In genomic region chr15:76905013-76905839, GRCh38 we compare ENCODE assay signal across 8 cellular contexts.
DNase-seq lines count a peak whose midpoint lies in the region; TF ChIP-seq lines count a peak whose summit lies in the region.

TSS of gene SCAPER (minus strand) at chr15:76905340. CDS start at chr15:76883817, 21,523 bp downstream.

- DNase-seq in GM03348 (ENCODE audit: low spot score) (peak; percentile 97), MV-4-11 (lab: John Stamatoyannopoulos, UW) (peak; percentile 79), SK-N-MC (ENCODE audit: low read depth, low spot score) (no peak), globus pallidus (ENCODE audit: low spot score) (peak; percentile 94), nucleus accumbens (lab: John Stamatoyannopoulos, UW) (peak; percentile 53 to 95 (median 90)), superior temporal gyrus (ENCODE audit: extremely low spot score) (peak; percentile 94)
- peak; percentile 93 for DNase-seq in activated naive CD4-positive, alpha-beta T cell treated with anti-CD3 and anti-CD28 coated beads, Interleukin-2, amount 10 ng/mL, durations not matched to agents 7 days and 5 days

- H3K36me3 Mint-ChIP-seq in activated naive CD4-positive, alpha-beta T cell treated with anti-CD3 and anti-CD28 coated beads, Interleukin-2, amount 10 ng/mL, durations not matched to agents 7 days and 5 days = peaks cover 3% of the 10 kb centered on the region

- peaks cover 3% of the 10 kb centered on the region for H3K9me3 Mint-ChIP-seq in activated naive CD4-positive, alpha-beta T cell treated with anti-CD3 and anti-CD28 coated beads, Interleukin-2, amount 10 ng/mL, durations not matched to agents 7 days and 5 days

- H3K4me3 ChIP-seq in HEK293 (ENCODE audit: low read depth, low read length) (peak within 1 kb of the TSS; percentile 99), SK-N-MC (peak within 1 kb of the TSS; percentile 92)

- H3K27ac ChIP-seq in HEK293 (ENCODE audit: extremely low read depth, low read depth, low read length) = peak within 1 kb of the TSS; percentile 87
- H3K27ac ChIP-seq in SK-N-MC = peak within 1 kb of the TSS; percentile 47; the same call in 1 of the 2 replicates

- H3K36me3 ChIP-seq in HEK293 (ENCODE audit: control insufficient read depth in 2 of 2, insufficient read depth in 1 of 2, low read length in 2 of 2) = no peaks in the 10 kb centered on the region; a peak in 1 of 3 replicates
- no peaks in the 10 kb centered on the region for H3K36me3 ChIP-seq in SK-N-MC (ENCODE audit: insufficient read depth, low read length)

- peaks cover 4% of the 10 kb centered on the region; the same call in 1 of the 2 replicates for H3K4me1 ChIP-seq in HEK293 (ENCODE audit: control insufficient read depth, insufficient read depth, low read length)

- TF ChIP-seq CTCF in HEK293 (tag by site-specific recombination; IDR thresholded peaks at IDR 0.05) = peak; percentile 68

- peak within 1 kb of the TSS; percentile 89 for H3K4me3 Mint-ChIP-seq in activated naive CD4-positive, alpha-beta T cell treated with anti-CD3 and anti-CD28 coated beads, Interleukin-2, amount 10 ng/mL, durations not matched to agents 7 days and 5 days

- peaks cover 7% of the 10 kb centered on the region for H3K27me3 Mint-ChIP-seq in activated naive CD4-positive, alpha-beta T cell treated with anti-CD3 and anti-CD28 coated beads, Interleukin-2, amount 10 ng/mL, durations not matched to agents 7 days and 5 days

- no peaks in the 10 kb centered on the region for H3K9me3 ChIP-seq in HEK293 (ENCODE audit: control insufficient read depth, insufficient read depth, low read depth, low read length)
- H3K9me3 ChIP-seq in SK-N-MC (ENCODE audit: low read depth, low read length) = no peaks in the 10 kb centered on the region

- CTCF ChIA-PET in HEK293 (lab: Yijun Ruan, JAX) = interaction anchor here (0.7 to 1.7 kb wide), 6 partner anchors 11 to 129 kb away, joined by 3 to 6 read pairs (median 4); no protein-coding TSS in a partner anchor
- CTCF ChIA-PET in activated naive CD4-positive, alpha-beta T cell treated with anti-CD3 and anti-CD28 coated beads, Interleukin-2, amount 10 ng/mL, durations not matched to agents 7 days and 5 days (lab: Charles Lee) = interaction anchor here (1.0 to 1.8 kb wide), 2 partner anchors 68 to 69 kb away, joined by 4 to 6 read pairs; no protein-coding TSS in a partner anchor

- peak within 1 kb of the TSS; percentile 91 for H3K27ac Mint-ChIP-seq in activated naive CD4-positive, alpha-beta T cell treated with anti-CD3 and anti-CD28 coated beads, Interleukin-2, amount 10 ng/mL, durations not matched to agents 7 days and 5 days

- H3K4me1 Mint-ChIP-seq in activated naive CD4-positive, alpha-beta T cell treated with anti-CD3 and anti-CD28 coated beads, Interleukin-2, amount 10 ng/mL, durations not matched to agents 7 days and 5 days = peaks cover 37% of the 10 kb centered on the region

- POLR2A ChIA-PET in HEK293 (lab: Yijun Ruan, JAX) = interaction anchor here (2.8 kb wide), 1 partner anchor 26 kb away, joined by 16 read pairs; the partner anchor contains the start of gene RCN2

- peak within 1 kb of the TSS; percentile 60 for H3K9ac ChIP-seq in SK-N-MC (ENCODE audit: insufficient read length)

TF ChIP-seq in HEK293, 187 proteins besides CTCF, POLR2A, EP300 and RAD21 (continues in another document):
- peak; percentile 26 for TF ChIP-seq ZFHX2 (tag by site-specific recombination; conservative IDR thresholded peaks at IDR 0.05)
- TF ChIP-seq ZBTB17 (tag by site-specific recombination; IDR thresholded peaks at IDR 0.05) = peak; percentile 71
- TF ChIP-seq ZNF341 (tag by site-specific recombination; IDR thresholded peaks at IDR 0.05; ENCODE audit: low read depth) = 0 out of 2 replicates have a peak, but pooled peaks have one; percentile 37
- TF ChIP-seq KLF7 (tag by site-specific recombination; IDR thresholded peaks at IDR 0.05; ENCODE audit: borderline replicate concordance) = peak; percentile 92
- no peak for TF ChIP-seq ZNF140 (tag by site-specific recombination; IDR thresholded peaks at IDR 0.05)
- TF ChIP-seq ZNF791 (tag by site-specific recombination; IDR thresholded peaks at IDR 0.05) = no peak
- TF ChIP-seq ZNF2 (tag by site-specific recombination; IDR thresholded peaks at IDR 0.05) = peak; percentile 81
- peak; percentile 85 for TF ChIP-seq KLF10 (tag by site-specific recombination; IDR thresholded peaks at IDR 0.05)
- no peak for TF ChIP-seq ZFP3 (tag by site-specific recombination; IDR thresholded peaks at IDR 0.05; ENCODE audit: low read depth)
- TF ChIP-seq SP2 (tag by site-specific recombination; IDR thresholded peaks at IDR 0.05) = peak; percentile 95
- TF ChIP-seq PRDM2 (tag by site-specific recombination; IDR thresholded peaks at IDR 0.05; ENCODE audit: borderline replicate concordance) = no peak
- TF ChIP-seq ZNF558 (tag by site-specific recombination; IDR thresholded peaks at IDR 0.05) = no peak; the same call in 1 of the 2 replicates
- peak; percentile 91 for TF ChIP-seq ZBTB8A (tag by site-specific recombination; IDR thresholded peaks at IDR 0.05)
- TF ChIP-seq BCL11A (tag by site-specific recombination; IDR thresholded peaks at IDR 0.05; ENCODE audit: low read depth) = no peak
- no peak for TF ChIP-seq ZNF530 (tag by site-specific recombination; IDR thresholded peaks at IDR 0.05; ENCODE audit: low read depth)
- TF ChIP-seq ZNF785 (tag by site-specific recombination; IDR thresholded peaks at IDR 0.05) = no peak
- peak; percentile 93 for TF ChIP-seq PBX3 (CRISPR knock-in tag; IDR thresholded peaks at IDR 0.05)
- TF ChIP-seq ZNF629 (tag by site-specific recombination; IDR thresholded peaks at IDR 0.05) = peak; percentile 68
- peak; percentile 59; the same call in 1 of the 2 replicates for TF ChIP-seq YY2 (tag by site-specific recombination; IDR thresholded peaks at IDR 0.05)
- peak; percentile 81 for TF ChIP-seq ZEB2 (tag by site-specific recombination; IDR thresholded peaks at IDR 0.05)
- no peak for TF ChIP-seq RBAK (tag by site-specific recombination; IDR thresholded peaks at IDR 0.05)
- no peak for TF ChIP-seq ZNF48 (tag by site-specific recombination; IDR thresholded peaks at IDR 0.05)
- peak; percentile 98 for TF ChIP-seq ZNF610 (tag by site-specific recombination; IDR thresholded peaks at IDR 0.05; ENCODE audit: borderline replicate concordance)
